10 cellular contexts compared by ENCODE assay signal in the genomic region with DNA sequence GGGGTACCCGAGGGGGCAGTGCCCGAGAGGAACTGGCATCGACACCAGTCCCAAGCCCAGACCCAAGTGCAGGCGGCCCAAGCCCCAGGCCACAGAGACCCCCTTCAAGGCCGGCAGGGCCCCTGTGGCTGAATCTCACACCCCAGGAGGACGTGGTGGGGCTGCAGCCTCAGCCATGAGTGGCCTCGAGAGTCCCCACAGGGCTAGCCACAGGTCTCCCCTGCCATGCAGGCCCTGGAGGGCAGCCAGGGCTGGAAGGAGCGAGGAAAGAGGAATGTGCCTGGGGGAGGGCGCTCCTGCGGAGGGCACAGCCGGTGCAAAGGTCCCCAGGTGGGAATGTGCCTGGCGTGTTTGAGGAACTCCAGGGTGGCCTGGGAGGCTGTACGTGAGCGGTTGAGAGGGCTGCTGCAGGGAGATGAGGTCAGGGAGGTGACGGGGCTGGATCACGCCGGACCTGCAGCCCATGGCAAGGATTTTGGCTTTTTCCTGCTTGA.
DNase-seq lines count a peak whose midpoint lies in the region; ATAC-seq and TF ChIP-seq lines count a peak whose summit lies in the region.
"Had no signal": no experiment of that assay in that cellular context is flagged by ENCODE, and none has a peak within 500 bp of the region (broad histone marks: within the 10 kb centered on the region; RNA-seq: fewer than 3 reads in every experiment).

No MANE protein-coding gene starts in this region.

- H3K27ac Mint-ChIP-seq in stimulated activated effector memory CD8-positive, alpha-beta T cell treated with anti-CD3 and anti-CD28 coated beads, Interleukin-12 subunit alpha, Interleukin-12 subunit beta, amount 100 ng/mL, for 72 hours: no peak overlapping the region

- peaks cover 60% of the 10 kb centered on the region for H3K4me1 Mint-ChIP-seq in stimulated activated effector memory CD8-positive, alpha-beta T cell treated with anti-CD3 and anti-CD28 coated beads, Interleukin-12 subunit alpha, Interleukin-12 subunit beta, amount 100 ng/mL, for 72 hours

- H3K27me3 ChIP-seq in Peyer's patch: no peaks in the 10 kb centered on the region
- H3K27me3 ChIP-seq: dorsolateral prefrontal cortex had no signal

- TF ChIP-seq POLR2A in Peyer's patch (IDR thresholded peaks at IDR 0.05): no peak

- H3K36me3 ChIP-seq in Peyer's patch: peaks cover 0 to 46% (median 0%) of the 10 kb centered on the region in 3 donors

- peak overlapping the region in 3 of 4 donors; percentile 38 to 57 (median 48) for H3K27ac ChIP-seq in Peyer's patch

- no peaks in the 10 kb centered on the region for H3K9me3 Mint-ChIP-seq in stimulated activated effector memory CD8-positive, alpha-beta T cell treated with anti-CD3 and anti-CD28 coated beads, Interleukin-12 subunit alpha, Interleukin-12 subunit beta, amount 100 ng/mL, for 72 hours

- no peak overlapping the region for H3K4me3 ChIP-seq in Peyer's patch
- H3K4me3 ChIP-seq: dorsolateral prefrontal cortex had no signal

- intact Hi-C loops in left cardiac atrium (cut with DNase I): no loop called here

- TF ChIP-seq CTCF in Peyer's patch (IDR thresholded peaks at IDR 0.05) (no peak), GM13977 (IDR thresholded peaks at IDR 0.05; ENCODE audit: extremely low read depth, insufficient read depth, missing control alignments) (no peak)

- ATAC-seq in left cardiac atrium: no peak
- ATAC-seq in stimulated activated effector memory CD8-positive, alpha-beta T cell treated with anti-CD3 and anti-CD28 coated beads, Interleukin-12 subunit alpha, Interleukin-12 subunit beta, amount 100 ng/mL, for 72 hours: no peak

- H3K4me1 ChIP-seq in Peyer's patch: peaks cover 0 to 26% (median 14%) of the 10 kb centered on the region in 4 donors

- in situ Hi-C loops in GM13977 (cut with MboI; ENCODE audit: low pct_unique_long_range_greater_than_20kb, low sequenced_read_pairs, unreplicated experiment): no loop called here

- H3K4me3 Mint-ChIP-seq in stimulated activated effector memory CD8-positive, alpha-beta T cell treated with anti-CD3 and anti-CD28 coated beads, Interleukin-12 subunit alpha, Interleukin-12 subunit beta, amount 100 ng/mL, for 72 hours: peak overlapping the region; percentile 38

- H3K36me3 Mint-ChIP-seq in stimulated activated effector memory CD8-positive, alpha-beta T cell treated with anti-CD3 and anti-CD28 coated beads, Interleukin-12 subunit alpha, Interleukin-12 subunit beta, amount 100 ng/mL, for 72 hours: peaks cover 35% of the 10 kb centered on the region

- DNase-seq in NCI-H82 (lab: John Stamatoyannopoulos, UW) (peak; percentile 58), NCI-H82 treated with DMSO at 0.1 percent for 48 hours (lab: John Stamatoyannopoulos, UW; ENCODE audit: unreplicated experiment) (no peak), Peyer's patch (no peak), left cardiac atrium (peak; percentile 18), NCI-H1092 treated with DMSO at 0.1 percent for 48 hours (lab: John Stamatoyannopoulos, UW) (no peak), GM13977 (ENCODE audit: low spot score) (no peak)
- DNase-seq in stimulated activated effector memory CD8-positive, alpha-beta T cell treated with anti-CD3 and anti-CD28 coated beads, Interleukin-12 subunit alpha, Interleukin-12 subunit beta, amount 100 ng/mL, for 72 hours (ENCODE audit: low spot score in 2 of 2): no peak
- no peak for DNase-seq in stimulated activated CD8-positive, alpha-beta memory T cell treated with anti-CD3 and anti-CD28 coated beads, Interleukin-4, amount 100 ng/mL, for 48 hours
- DNase-seq: DMS53 had no signal

- no peaks in the 10 kb centered on the region for H3K9me3 ChIP-seq in Peyer's patch

Comparison
In these comparisons a context has a peak if more than half of its experiments do, and no peak if none do; other contexts are left out.
1. DNase-seq: peak in NCI-H82 (single experiment) and left cardiac atrium (single experiment); none in NCI-H82 treated with DMSO at 0.1 percent for 48 hours (single experiment), Peyer's patch (0 of 3), stimulated activated effector memory CD8-positive, alpha-beta T cell treated with anti-CD3 and anti-CD28 coated beads, Interleukin-12 subunit alpha, Interleukin-12 subunit beta, amount 100 ng/mL, for 72 hours (0 of 2), NCI-H1092 treated with DMSO at 0.1 percent for 48 hours (single experiment), GM13977 (single experiment) and stimulated activated CD8-positive, alpha-beta memory T cell treated with anti-CD3 and anti-CD28 coated beads, Interleukin-4, amount 100 ng/mL, for 48 hours (single experiment).